Comparison of ENCODE assay signal across 25 cellular contexts in the genomic region with DNA sequence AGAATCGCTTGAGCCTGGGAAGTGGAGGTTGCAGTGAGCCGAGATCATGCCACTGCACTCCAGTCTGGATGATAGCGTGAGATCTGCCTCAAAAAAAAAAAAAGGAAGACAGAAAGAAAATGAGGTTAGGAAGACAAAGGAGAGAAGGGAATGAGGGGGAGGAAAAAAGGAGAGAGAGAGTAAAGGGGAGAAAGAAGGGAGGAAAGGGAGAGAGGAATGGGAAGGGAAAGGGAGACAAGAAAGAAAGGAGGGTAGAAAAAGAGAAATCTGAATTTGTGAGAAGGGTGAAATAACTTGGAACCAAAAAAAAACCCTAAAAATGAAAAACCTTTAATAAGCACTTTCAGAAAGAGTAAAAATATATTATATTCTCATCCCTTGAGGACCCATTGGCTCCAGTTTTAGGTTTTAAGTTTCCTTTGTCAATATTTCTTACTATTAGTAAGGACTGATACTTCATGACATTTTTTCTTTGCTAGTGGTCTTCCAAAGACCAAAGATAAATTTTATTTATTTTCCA. TPM values are rescaled to one million over a fixed set of nuclear protein-coding genes. Genes with fewer than 3 reads are reported as not detected.
DNase-seq lines count a peak whose midpoint lies in the region; ATAC-seq, FAIRE-seq and TF ChIP-seq lines count a peak whose summit lies in the region.
"Had no signal": no experiment of that assay in that cellular context is flagged by ENCODE, and none has a peak within 500 bp of the region (broad histone marks: within the 10 kb centered on the region; RNA-seq: fewer than 3 reads in every experiment).

No MANE protein-coding gene starts in this region.

- WGBS in H9 (ENCODE audit: extremely low coverage, insufficient read length, low lambda C conversion rate): no CpG with 5 or more reads among the region's 3 CpGs
- WGBS in K562 (ENCODE audit: insufficient coverage, low coverage, missing lambda C conversion rate): 92% methylated on average over 2 of the region's 3 CpGs

- H2BK120ac ChIP-seq in H9 (ENCODE audit: low read depth, low read length, poor library complexity, severe bottlenecking): no peak overlapping the region

- H2AK5ac ChIP-seq in H9 (ENCODE audit: insufficient read length, low read length): no peak overlapping the region

- no peak overlapping the region for H2BK5ac ChIP-seq in H9 (ENCODE audit: insufficient read length, low read length)

- H3K36me3 ChIP-seq in HEK293 (ENCODE audit: control insufficient read depth in 2 of 2, insufficient read depth in 1 of 2, low read length in 2 of 2) (no peaks in the 10 kb centered on the region), K562 (ENCODE audit: control insufficient read depth, insufficient read depth, low read length) (0 out of 3 replicates have a peak, but pooled peaks cover 2% of the 10 kb centered on the region), Caco-2 (ENCODE audit: control insufficient read depth, insufficient read depth, low read length) (no peaks in the 10 kb centered on the region)
- H3K36me3 ChIP-seq: BE2C had no signal

- POLR2A ChIA-PET in HEK293 (lab: Yijun Ruan, JAX) (no interaction called here), K562 (lab: Yijun Ruan, JAX) (no interaction called here), Caco-2 (lab: Charles Lee) (no interaction called here)

- no peak overlapping the region for H2BK15ac ChIP-seq in H9 (ENCODE audit: low read depth, low read length)

- H4K8ac ChIP-seq in H9 (replicated peaks; ENCODE audit: insufficient read length, low read depth, low read length): no peak overlapping the region

- H3K4ac ChIP-seq in H9 (ENCODE audit: low read depth, low read length): no peak overlapping the region

- no peaks in the 10 kb centered on the region for H3K79me2 ChIP-seq in H9 (ENCODE audit: insufficient read depth, low read length)
- no peaks in the 10 kb centered on the region for H3K79me2 ChIP-seq in K562 (ENCODE audit: control insufficient read depth, insufficient read depth, low read length)

- FAIRE-seq in K562 (lab: Jason Lieb, UNC): no peak
- FAIRE-seq: D721Med, GM12891, GM19239 had no signal

- DNase-seq in H9: no peak
- DNase-seq in K562 (ENCODE audit: extremely low read depth in 1 of 4, low spot score in 3 of 4): no peak
- no peak for DNase-seq in progenitor cell of endocrine pancreas (ENCODE audit: low spot score, unreplicated experiment)
- no peak for DNase-seq in DMS53 (lab: John Stamatoyannopoulos, UW)
- no peak for DNase-seq in Caco-2
- no peak for DNase-seq in NCI-H226
- DNase-seq: 8988T; ACHN; BE2C; C1 segment of cervical spinal cord; Calu3; CD4-positive, alpha-beta memory T cell; CD4-positive, CD25-positive, alpha-beta regulatory T cell; CD8-positive, alpha-beta memory T cell; COR-L47; DMS79; DND-41; EL; GF-D8 had no signal

- TF ChIP-seq CTCF in H9 (conservative IDR thresholded peaks at IDR 0.05) (no peak), HEK293 (tag by site-specific recombination; IDR thresholded peaks at IDR 0.05) (no peak), K562 (IDR thresholded peaks at IDR 0.05 in 2 of 3, conservative IDR thresholded peaks at IDR 0.05 in 1 of 3; ENCODE audit: insufficient read depth in 2 of 3, low read depth in 1 of 3, low read length in 3 of 3) (no peak), progenitor cell of endocrine pancreas (IDR thresholded peaks at IDR 0.05; ENCODE audit: unreplicated experiment) (no peak), Caco-2 (IDR thresholded peaks at IDR 0.05; ENCODE audit: insufficient read depth in 1 of 2, low read depth in 1 of 2, low read length in 1 of 2, severe bottlenecking in 1 of 2, unreplicated experiment in 1 of 2) (no peak)

- no peaks in the 10 kb centered on the region for H3K4me1 Mint-ChIP-seq in H9
- no peaks in the 10 kb centered on the region for H3K4me1 Mint-ChIP-seq in progenitor cell of endocrine pancreas (ENCODE audit: low read depth)
- H3K4me1 Mint-ChIP-seq in Caco-2 (ENCODE audit: low read depth, unreplicated experiment): no peaks in the 10 kb centered on the region
- H3K4me1 Mint-ChIP-seq: CD14-positive monocyte; CD4-positive, alpha-beta memory T cell; CD8-positive, alpha-beta memory T cell had no signal

- H3K23ac ChIP-seq in H9 (ENCODE audit: insufficient read length, low read depth, low read length): no peak overlapping the region

- CTCF ChIA-PET in HEK293 (lab: Yijun Ruan, JAX) (no interaction called here), K562 (lab: Yijun Ruan, JAX; ENCODE audit: low intra/inter-chr PET ratio) (no interaction called here), Caco-2 (lab: Charles Lee) (no interaction called here)

- no peaks in the 10 kb centered on the region for H3K23me2 ChIP-seq in H9 (ENCODE audit: insufficient read length, low read depth, low read length, poor library complexity, severe bottlenecking)

- H3K9ac ChIP-seq in H9 (ENCODE audit: extremely low read depth, insufficient read length, low read length) (no peak overlapping the region), K562 (ENCODE audit: insufficient read depth in 1 of 2, low read depth in 2 of 2, low read length in 2 of 2) (no peak overlapping the region)
- H3K9ac ChIP-seq: BLaER1 had no signal

- no peaks in the 10 kb centered on the region for H3K79me1 ChIP-seq in H9 (ENCODE audit: insufficient read depth, low read depth, low read length, poor library complexity, severe bottlenecking)

- H3K18ac ChIP-seq in H9 (ENCODE audit: insufficient read length, low read depth, low read length): no peak overlapping the region

- H3K27ac Mint-ChIP-seq in H9: peak overlapping the region in 2 of 3 experiments; percentile 10 to 44; a peak in 3 of 7 replicates
- peak overlapping the region; percentile 39 for H3K27ac Mint-ChIP-seq in progenitor cell of endocrine pancreas
- H3K27ac Mint-ChIP-seq in Caco-2 (ENCODE audit: unreplicated experiment): no peak overlapping the region
- H3K27ac Mint-ChIP-seq: CD14-positive monocyte; CD4-positive, alpha-beta memory T cell; CD4-positive, CD25-positive, alpha-beta regulatory T cell; CD8-positive, alpha-beta memory T cell had no signal

- BruUV-seq in K562 (replicated peaks; lab: Mats Ljungman, UMichigan): no TSS peak
- no TSS peak for BruUV-seq in Caco-2 (replicated peaks; lab: Mats Ljungman, UMichigan)

- H3K14ac ChIP-seq in H9 (ENCODE audit: insufficient read depth, low read length): no peak overlapping the region

- TF ChIP-seq POLR2A in K562 (conservative IDR thresholded peaks at IDR 0.05): no peak; the same call in 1 of the 2 replicates

- no peak overlapping the region for H3K4me2 ChIP-seq in H9 (ENCODE audit: insufficient read depth, insufficient read length, low read length)
- no peak overlapping the region for H3K4me2 ChIP-seq in K562 (ENCODE audit: insufficient read depth, low read length)
- H3K4me2 ChIP-seq: BLaER1 had no signal

- no peak overlapping the region for H4K5ac ChIP-seq in H9 (ENCODE audit: insufficient read length, low read depth, low read length)

- H3K9me3 ChIP-seq in H9 (ENCODE audit: control insufficient read depth, low read depth, low read length): no peaks in the 10 kb centered on the region
- no peaks in the 10 kb centered on the region for H3K9me3 ChIP-seq in HEK293 (ENCODE audit: control insufficient read depth, insufficient read depth, low read depth, low read length)
- H3K9me3 ChIP-seq in K562 (replicated peaks; ENCODE audit: control insufficient read depth, insufficient read depth, low read depth, low read length): no peaks in the 10 kb centered on the region
- no peaks in the 10 kb centered on the region for H3K9me3 ChIP-seq in Caco-2
- H3K9me3 ChIP-seq: BE2C, BLaER1 had no signal

- intact Hi-C loops in K562 (cut with micrococcal nuclease): no loop called here
- intact Hi-C loops in Caco-2 (cut with micrococcal nuclease; ENCODE audit: unreplicated experiment): no loop called here

- no peaks in the 10 kb centered on the region for H3K9me1 ChIP-seq in K562 (ENCODE audit: control insufficient read depth, insufficient read depth, low read length)

- H2AFZ ChIP-seq in H9 (ENCODE audit: low read length) (no peak overlapping the region), K562 (ENCODE audit: low read depth, low read length) (no peak overlapping the region)

- H2BK20ac ChIP-seq in H9 (ENCODE audit: low read depth, low read length, poor library complexity, severe bottlenecking): no peak overlapping the region

- H3K27ac ChIP-seq in H9 (ENCODE audit: insufficient read length, low read depth, low read length): no peak overlapping the region
- H3K27ac ChIP-seq in HEK293 (ENCODE audit: extremely low read depth, low read depth, low read length): no peak overlapping the region
- no peak overlapping the region for H3K27ac ChIP-seq in K562 (ENCODE audit: extremely low read depth, low read depth, low read length)
- H3K27ac ChIP-seq: BLaER1 had no signal

- no peak overlapping the region for H3K56ac ChIP-seq in H9 (ENCODE audit: insufficient read length, low read depth, low read length)

- H3K36me3 Mint-ChIP-seq in H9 (ENCODE audit: insufficient read depth in 1 of 3, low read depth in 3 of 3) (no peaks in the 10 kb centered on the region), progenitor cell of endocrine pancreas (ENCODE audit: insufficient read depth) (peaks cover 4% of the 10 kb centered on the region), Caco-2 (ENCODE audit: insufficient read depth, unreplicated experiment) (no peaks in the 10 kb centered on the region)

- no peak for TF ChIP-seq EP300 in K562 (IDR thresholded peaks at IDR 0.05; ENCODE audit: low read length)

- H3K4me3 Mint-ChIP-seq in H9 (no peak overlapping the region), progenitor cell of endocrine pancreas (ENCODE audit: low read depth) (no peak overlapping the region), Caco-2 (ENCODE audit: unreplicated experiment) (no peak overlapping the region)
- H3K4me3 Mint-ChIP-seq: CD14-positive monocyte; CD4-positive, alpha-beta memory T cell; CD4-positive, CD25-positive, alpha-beta regulatory T cell; CD8-positive, alpha-beta memory T cell had no signal

- no peak overlapping the region for H4K91ac ChIP-seq in H9 (ENCODE audit: insufficient read length, low read depth, low read length)

- H3K4me1 ChIP-seq in H9 (ENCODE audit: insufficient read depth, low read length) (no peaks in the 10 kb centered on the region), HEK293 (ENCODE audit: control insufficient read depth, insufficient read depth, low read length) (no peaks in the 10 kb centered on the region), K562 (replicated peaks in 1 of 2; ENCODE audit: control insufficient read depth in 2 of 2, insufficient read depth in 2 of 2, low read length in 2 of 2) (no peaks in the 10 kb centered on the region), Caco-2 (no peaks in the 10 kb centered on the region)
- H3K4me1 ChIP-seq: BE2C, BLaER1 had no signal

- ATAC-seq in K562: no peak

- H3K27me3 ChIP-seq in H9 (ENCODE audit: insufficient read depth, low read length) (no peaks in the 10 kb centered on the region), K562 (ENCODE audit: control insufficient read depth in 2 of 2, insufficient read depth in 2 of 2, low read length in 2 of 2) (no peaks in the 10 kb centered on the region), Caco-2 (replicated peaks; ENCODE audit: control insufficient read depth, insufficient read depth, low read length) (no peaks in the 10 kb centered on the region)
- H3K27me3 ChIP-seq: BE2C, BLaER1 had no signal

- H2BK12ac ChIP-seq in H9 (ENCODE audit: insufficient read length, low read depth, low read length): no peak overlapping the region

- no peaks in the 10 kb centered on the region for H3K27me3 Mint-ChIP-seq in H9 (ENCODE audit: low read depth)
- no peaks in the 10 kb centered on the region for H3K27me3 Mint-ChIP-seq in progenitor cell of endocrine pancreas
- H3K27me3 Mint-ChIP-seq in Caco-2 (ENCODE audit: insufficient read depth, unreplicated experiment): no peaks in the 10 kb centered on the region
- H3K27me3 Mint-ChIP-seq: CD4-positive, alpha-beta memory T cell; CD4-positive, CD25-positive, alpha-beta regulatory T cell; CD8-positive, alpha-beta memory T cell had no signal

- H4K20me1 ChIP-seq in H9 (ENCODE audit: control insufficient read depth, insufficient read depth, insufficient read length) (no peaks in the 10 kb centered on the region), K562 (replicated peaks; ENCODE audit: control insufficient read depth, insufficient read depth, low read length) (no peaks in the 10 kb centered on the region)
- H4K20me1 ChIP-seq: BLaER1 had no signal

- no peak overlapping the region for H3T11ph ChIP-seq in H9 (ENCODE audit: low read length)

- H3K9me3 Mint-ChIP-seq in H9 (no peaks in the 10 kb centered on the region), progenitor cell of endocrine pancreas (ENCODE audit: low read depth) (no peaks in the 10 kb centered on the region), Caco-2 (ENCODE audit: unreplicated experiment) (no peaks in the 10 kb centered on the region)
- H3K9me3 Mint-ChIP-seq: CD4-positive, alpha-beta memory T cell; CD8-positive, alpha-beta memory T cell had no signal

- in situ Hi-C loops in K562 (cut with MboI): no loop called here

- H3K4me3 ChIP-seq in HEK293 (ENCODE audit: low read depth, low read length) (no peak overlapping the region), K562 (no peak overlapping the region), Caco-2 (ENCODE audit: low read depth, low read length) (no peak overlapping the region)
- H3K4me3 ChIP-seq: BLaER1 had no signal

- TF ChIP-seq RAD21 in K562 (CRISPR knock-in tag; conservative IDR thresholded peaks at IDR 0.05 in 1 of 2, IDR thresholded peaks at IDR 0.05 in 1 of 2): no peak

RNA-seq across cellular contexts. Expression of a gene that starts 54.9 kb away (rescaled TPM):
- total RNA-seq in H9 (2021) (22.0 and 23.4 TPM in 2 replicates), K562 (2014; rRNA removed) (45.9 and 55.1 TPM in 2 replicates), K562 (2014; rRNA removed; fragmentation: Illumina TruSeq; extraction: Trizol) (87.0 and 108 TPM in 2 replicates), K562 (2015; rRNA removed; fragmentation: Illumina TruSeq; extraction: Trizol) (95.6 and 116 TPM in 2 replicates), K562 (2021) (63.6 and 66.7 TPM in 2 replicates), progenitor cell of endocrine pancreas (25.9 and 31.1 TPM in 2 replicates), Caco-2 (2022) (21.6 and 27.1 TPM in 2 replicates)
- total RNA-seq in K562 (2011; cell fraction: chromatin; rRNA removed; ENCODE audit: low replicate concordance): 107 and 248 TPM in 2 replicates
- total RNA-seq in K562 (2011; cell fraction: nucleolus; rRNA removed): 43.4 and 46.1 TPM in 2 replicates
- total RNA-seq in K562 (2011; cell fraction: nucleoplasm; rRNA removed): 80.5 and 89.7 TPM in 2 replicates
- polyA plus RNA-seq in K562 (2011; rRNA removed) (83.7 and 140 TPM in 2 replicates), K562 (2014; fragmentation: Illumina TruSeq; extraction: Trizol) (81.6 and 93.1 TPM in 2 replicates), K562 (2014; fragmentation: Nextera tagmentation; extraction: Ambion mirVana) (10 to 100 TPM; 37.9 to 56.7 TPM), K562 (2014; rRNA removed) (50.5 and 56.6 TPM in 2 replicates)
- 29.2 and 36.3 TPM in 2 replicates for polyA plus RNA-seq in K562 (2011; cell fraction: cytosol; rRNA removed)
- 59.4 and 84.1 TPM in 2 replicates for polyA plus RNA-seq in K562 (2011; cell fraction: nucleus; rRNA removed)
- 48.8 and 57.2 TPM in 2 replicates for polyA plus RNA-seq in K562 (2012)
- polyA minus RNA-seq in K562 (2011; rRNA and poly(A)+ RNA removed): 198 and 271 TPM in 2 replicates
- polyA minus RNA-seq in K562 (2011; cell fraction: cytosol; rRNA and poly(A)+ RNA removed): 43.5 and 66.3 TPM in 2 replicates
- polyA minus RNA-seq in K562 (2011; cell fraction: nucleus; rRNA and poly(A)+ RNA removed): 136 and 218 TPM in 2 replicates
